ENCODE assay signal across 8 cellular contexts in the genomic region with DNA sequence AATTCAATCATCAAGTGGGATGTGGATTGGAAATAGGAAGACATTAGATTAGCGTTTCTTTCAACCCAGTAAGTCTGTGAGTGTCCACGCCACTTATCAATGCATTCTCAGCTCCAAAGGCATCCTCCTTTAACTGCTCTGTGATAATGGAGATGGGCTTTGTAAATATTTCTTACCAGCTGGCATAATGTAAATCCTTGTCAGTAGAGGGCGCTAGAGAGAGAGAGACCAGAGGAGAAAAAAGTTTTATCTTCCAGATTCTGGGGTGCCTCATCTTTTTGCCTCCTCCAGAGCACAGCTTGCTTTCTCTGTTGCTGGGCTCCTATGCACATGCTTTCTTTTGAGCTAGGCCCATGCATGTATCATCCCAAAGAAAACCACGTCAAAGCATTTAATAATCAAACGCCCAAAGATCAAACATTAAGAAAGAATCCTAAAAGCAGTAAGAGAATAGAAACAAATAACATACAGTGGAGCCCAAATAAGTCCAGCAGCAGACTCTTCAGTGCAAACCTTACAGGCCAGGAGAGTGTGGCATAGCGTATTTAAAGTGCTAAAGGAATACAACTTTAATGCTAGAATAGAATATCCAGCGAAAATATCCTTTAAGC. TPM values are rescaled to one million over a fixed set of nuclear protein-coding genes. Genes with fewer than 3 reads are reported as not detected.
DNase-seq lines count a peak whose midpoint lies in the region; ATAC-seq, FAIRE-seq and TF ChIP-seq lines count a peak whose summit lies in the region.

No MANE protein-coding gene starts in this region.

- DNase-seq in BE2C, result no peak
- peak; percentile 5 for DNase-seq in NCI-H2227 treated with DMSO at 0.1 percent for 48 hours (lab: John Stamatoyannopoulos, UW)
- DNase-seq in K562 (ENCODE audit: extremely low read depth in 1 of 4, low spot score in 3 of 4), result peak; percentile 26 to 66 (median 34)
- DNase-seq in mesothelial cell of epicardium (ENCODE audit: low spot score in 2 of 2, unreplicated experiment in 2 of 2), result no peak

- H3K4me3 ChIP-seq in BE2C (ENCODE audit: low read depth, low read length) (no peak overlapping the region), K562 (no peak overlapping the region)

- H3K4me2 ChIP-seq in K562 (ENCODE audit: insufficient read depth, low read length), result no peak overlapping the region

- no peaks in the 10 kb centered on the region for H3K9me1 ChIP-seq in K562 (ENCODE audit: control insufficient read depth, insufficient read depth, low read length)

- H3K9me3 ChIP-seq in BE2C (no peaks in the 10 kb centered on the region), K562 (replicated peaks; ENCODE audit: control insufficient read depth, insufficient read depth, low read depth, low read length) (no peaks in the 10 kb centered on the region)

- no peaks in the 10 kb centered on the region for H3K27me3 Mint-ChIP-seq in mesothelial cell of epicardium (ENCODE audit: low read depth)

- no peak overlapping the region for H3K9ac ChIP-seq in K562 (ENCODE audit: insufficient read depth in 1 of 2, low read depth in 2 of 2, low read length in 2 of 2)

- TF ChIP-seq CTCF in BE2C (IDR thresholded peaks at IDR 0.05; ENCODE audit: low read depth, low read length) (peak; percentile 62), GM12874 (IDR thresholded peaks at IDR 0.05; ENCODE audit: insufficient read depth, low read depth, low read length) (peak; percentile 37; the same call in 1 of the 2 replicates), K562 (IDR thresholded peaks at IDR 0.05 in 2 of 3, conservative IDR thresholded peaks at IDR 0.05 in 1 of 3; ENCODE audit: insufficient read depth in 2 of 3, low read depth in 1 of 3, low read length in 3 of 3) (peak; percentile 50 to 66 (median 56)), mesothelial cell of epicardium (IDR thresholded peaks at IDR 0.05; ENCODE audit: unreplicated experiment) (peak; percentile 48)

- no peak overlapping the region for H3K27ac ChIP-seq in K562 (ENCODE audit: extremely low read depth, low read depth, low read length)

- CTCF ChIA-PET in K562 (lab: Yijun Ruan, JAX; ENCODE audit: low intra/inter-chr PET ratio), result interaction anchor here (1.0 kb wide), 1 partner anchor 33 kb away, joined by 3 read pairs; no protein-coding TSS in a partner anchor

- no peak overlapping the region for H3K4me3 Mint-ChIP-seq in mesothelial cell of epicardium

- H3K79me2 ChIP-seq in K562 (ENCODE audit: control insufficient read depth, insufficient read depth, low read length), result no peaks in the 10 kb centered on the region

- no peaks in the 10 kb centered on the region for H3K36me3 Mint-ChIP-seq in mesothelial cell of epicardium

- no TSS peak for BruUV-seq in K562 (replicated peaks; lab: Mats Ljungman, UMichigan)

- no peaks in the 10 kb centered on the region for H4K20me1 ChIP-seq in K562 (replicated peaks; ENCODE audit: control insufficient read depth, insufficient read depth, low read length)

- peak; percentile 89 for FAIRE-seq in K562 (lab: Jason Lieb, UNC)

- H3K27ac Mint-ChIP-seq in mesothelial cell of epicardium, result no peak overlapping the region

- POLR2A ChIA-PET in K562 (lab: Yijun Ruan, JAX), result interaction anchor here (1.2 kb wide), 1 partner anchor 9 kb away, joined by 4 read pairs; a partner anchor contains a TSS

- intact Hi-C loops in K562 (cut with micrococcal nuclease), result loop anchor here (2.0 to 10.0 kb wide), 4 partner anchors 33 to 729 kb away; no protein-coding TSS in a partner anchor

- in situ Hi-C loops in K562 (cut with MboI), result no loop called here

- no peak overlapping the region for H2AFZ ChIP-seq in K562 (ENCODE audit: low read depth, low read length)

- H3K4me1 Mint-ChIP-seq in mesothelial cell of epicardium, result no peaks in the 10 kb centered on the region

- peak; percentile 83 for ATAC-seq in K562
- no peak for ATAC-seq in HG03571 (IDR thresholded peaks at IDR 0.05; ENCODE audit: unreplicated experiment)
- no peak for ATAC-seq in HG02840 (IDR thresholded peaks at IDR 0.05; ENCODE audit: low FRiP score, unreplicated experiment)
- no peak for ATAC-seq in GM21390 (IDR thresholded peaks at IDR 0.05; ENCODE audit: unreplicated experiment)

- H3K36me3 ChIP-seq in BE2C (no peaks in the 10 kb centered on the region), K562 (ENCODE audit: control insufficient read depth, insufficient read depth, low read length) (no peaks in the 10 kb centered on the region)

- no peak for TF ChIP-seq POLR2A in K562 (conservative IDR thresholded peaks at IDR 0.05)

- no peak for TF ChIP-seq EP300 in K562 (IDR thresholded peaks at IDR 0.05; ENCODE audit: low read length)

- no peaks in the 10 kb centered on the region for H3K4me1 ChIP-seq in BE2C
- no peaks in the 10 kb centered on the region for H3K4me1 ChIP-seq in K562 (replicated peaks in 1 of 2; ENCODE audit: control insufficient read depth in 2 of 2, insufficient read depth in 2 of 2, low read length in 2 of 2)

- WGBS in K562 (ENCODE audit: insufficient coverage, low coverage, missing lambda C conversion rate), result 0% methylated on average over 7 of the region's 7 CpGs

- peak; percentile 7 to 57; a peak in 2 of 4 replicates for TF ChIP-seq RAD21 in K562 (CRISPR knock-in tag; conservative IDR thresholded peaks at IDR 0.05 in 1 of 2, IDR thresholded peaks at IDR 0.05 in 1 of 2)

- peaks cover 28% of the 10 kb centered on the region for H3K9me3 Mint-ChIP-seq in mesothelial cell of epicardium

- H3K27me3 ChIP-seq in BE2C, result no peaks in the 10 kb centered on the region
- H3K27me3 ChIP-seq in K562 (ENCODE audit: control insufficient read depth in 2 of 2, insufficient read depth in 2 of 2, low read length in 2 of 2), result no peaks in the 10 kb centered on the region

TF ChIP-seq in K562, 482 proteins besides CTCF, POLR2A, EP300 and RAD21:
- TF ChIP-seq SMC3 (conservative IDR thresholded peaks at IDR 0.05; ENCODE audit: insufficient read depth, low read depth, low read length), result 0 out of 2 replicates have a peak, but pooled peaks have one; percentile 12
- TF ChIP-seq ZEB2 (IDR thresholded peaks at IDR 0.05), result no peak

RNA-seq across cellular contexts. Expression of a gene that starts 9.6 kb away (rescaled TPM):
- 11.4 TPM for polyA plus RNA-seq in BE2C (2012; ENCODE audit: insufficient read depth, insufficient read length, low read depth)
- 33.7 and 89.5 TPM in 2 replicates for total RNA-seq in K562 (2011; cell fraction: chromatin; rRNA removed; ENCODE audit: low replicate concordance)
- total RNA-seq in K562 (2011; cell fraction: nucleolus; rRNA removed), result 12.2 and 16.1 TPM in 2 replicates
- 27.9 and 35.1 TPM in 2 replicates for total RNA-seq in K562 (2011; cell fraction: nucleoplasm; rRNA removed)
- 14.1 and 16.7 TPM in 2 replicates for total RNA-seq in K562 (2014; rRNA removed)
- 18.1 and 25.2 TPM in 2 replicates for total RNA-seq in K562 (2014; rRNA removed; fragmentation: Illumina TruSeq; extraction: Trizol)
- 22.5 and 25.7 TPM in 2 replicates for total RNA-seq in K562 (2015; rRNA removed; fragmentation: Illumina TruSeq; extraction: Trizol)
- 24.2 and 24.9 TPM in 2 replicates for total RNA-seq in K562 (2021)
- polyA plus RNA-seq in K562 (2011; rRNA removed), result 19.5 and 35.4 TPM in 2 replicates
- 16.8 and 22.8 TPM in 2 replicates for polyA plus RNA-seq in K562 (2011; cell fraction: cytosol; rRNA removed)
- 37.4 and 57.2 TPM in 2 replicates for polyA plus RNA-seq in K562 (2011; cell fraction: nucleus; rRNA removed)
- polyA plus RNA-seq in K562 (2012), result 16.1 and 17.9 TPM in 2 replicates
- polyA plus RNA-seq in K562 (2014; fragmentation: Illumina TruSeq; extraction: Trizol), result 22.6 and 25.8 TPM in 2 replicates
- polyA plus RNA-seq in K562 (2014; fragmentation: Nextera tagmentation; extraction: Ambion mirVana), result 1 to 10 TPM in 1 of 2 experiments, under 1 TPM in 1; 0.96 to 1.0 TPM
- polyA plus RNA-seq in K562 (2014; rRNA removed), result 22.4 and 22.7 TPM in 2 replicates
- 38.0 and 48.5 TPM in 2 replicates for polyA minus RNA-seq in K562 (2011; rRNA and poly(A)+ RNA removed)
- 14.4 and 18.8 TPM in 2 replicates for polyA minus RNA-seq in K562 (2011; cell fraction: cytosol; rRNA and poly(A)+ RNA removed)
- polyA minus RNA-seq in K562 (2011; cell fraction: nucleus; rRNA and poly(A)+ RNA removed), result 15.1 and 17.4 TPM in 2 replicates
- total RNA-seq in mesothelial cell of epicardium, result 33.7 to 38.1 TPM (median 34.4 TPM) in 3 replicates

Comparison
In these comparisons a context has a peak if more than half of its experiments do, and no peak if none do; other contexts are left out.
1. DNase-seq: peak in NCI-H2227 treated with DMSO at 0.1 percent for 48 hours (single experiment) and K562 (4 of 4); none in BE2C (single experiment) and mesothelial cell of epicardium (0 of 2).
2. Peak in every context shown above with its lines, with median percentiles within 50 percentile points of each other: CTCF ChIP-seq.